Comparison of ENCODE assay signal across 2 cellular contexts in the genomic region with DNA sequence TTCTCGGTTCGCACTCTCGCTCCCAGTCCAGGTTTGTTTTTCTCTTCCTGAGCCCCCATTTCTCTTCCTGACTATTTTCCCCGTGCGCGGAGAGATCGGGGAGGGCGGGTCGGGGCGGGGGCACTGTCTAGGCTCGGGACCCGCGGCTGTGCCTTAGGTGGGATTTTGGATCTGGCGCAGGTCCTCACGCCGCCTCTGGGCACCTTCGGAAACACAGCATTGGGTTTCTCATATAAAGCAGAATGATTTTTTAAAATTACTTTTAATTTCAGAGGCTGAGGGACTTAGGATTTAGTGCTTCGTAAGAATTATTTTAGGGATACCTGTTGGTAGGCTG.
TF ChIP-seq lines count a peak whose summit lies in the region.

No MANE protein-coding gene starts in this region.

TF ChIP-seq in SK-N-SH, 30 proteins besides CTCF, POLR2A, EP300 and RAD21:
- TF ChIP-seq REST (IDR thresholded peaks at IDR 0.05; ENCODE audit: low read depth, low read length) (no peak), FOXM1 (IDR thresholded peaks at IDR 0.05; ENCODE audit: low read depth) (no peak), SMC3 (IDR thresholded peaks at IDR 0.05; ENCODE audit: low read depth, low read length) (no peak), EZH2phosphoT487 (IDR thresholded peaks at IDR 0.05; ENCODE audit: borderline replicate concordance, low read depth) (no peak), MXI1 (IDR thresholded peaks at IDR 0.05; ENCODE audit: low read depth, low read length) (no peak), GATA2 (CRISPR knock-in tag; IDR thresholded peaks at IDR 0.05) (no peak), JUND (IDR thresholded peaks at IDR 0.05) (no peak), FOSL2 (IDR thresholded peaks at IDR 0.05; ENCODE audit: borderline replicate concordance, low read depth) (no peak), RFX5 (IDR thresholded peaks at IDR 0.05; ENCODE audit: low read length) (no peak), YY1 (IDR thresholded peaks at IDR 0.05; ENCODE audit: low read depth) (no peak), IRF3 (IDR thresholded peaks at IDR 0.05; ENCODE audit: low read depth, low read length) (no peak)
- TF ChIP-seq, protein P1, sequence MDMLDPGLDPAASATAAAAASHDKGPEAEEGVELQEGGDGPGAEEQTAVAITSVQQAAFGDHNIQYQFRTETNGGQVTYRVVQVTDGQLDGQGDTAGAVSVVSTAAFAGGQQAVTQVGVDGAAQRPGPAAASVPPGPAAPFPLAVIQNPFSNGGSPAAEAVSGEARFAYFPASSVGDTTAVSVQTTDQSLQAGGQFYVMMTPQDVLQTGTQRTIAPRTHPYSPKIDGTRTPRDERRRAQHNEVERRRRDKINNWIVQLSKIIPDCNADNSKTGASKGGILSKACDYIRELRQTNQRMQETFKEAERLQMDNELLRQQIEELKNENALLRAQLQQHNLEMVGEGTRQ (IDR thresholded peaks at IDR 0.05; ENCODE audit: borderline replicate concordance, low read depth, low read length): no peak
- TF ChIP-seq, protein P2, sequence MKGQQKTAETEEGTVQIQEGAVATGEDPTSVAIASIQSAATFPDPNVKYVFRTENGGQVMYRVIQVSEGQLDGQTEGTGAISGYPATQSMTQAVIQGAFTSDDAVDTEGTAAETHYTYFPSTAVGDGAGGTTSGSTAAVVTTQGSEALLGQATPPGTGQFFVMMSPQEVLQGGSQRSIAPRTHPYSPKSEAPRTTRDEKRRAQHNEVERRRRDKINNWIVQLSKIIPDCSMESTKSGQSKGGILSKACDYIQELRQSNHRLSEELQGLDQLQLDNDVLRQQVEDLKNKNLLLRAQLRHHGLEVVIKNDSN (IDR thresholded peaks at IDR 0.05; ENCODE audit: borderline replicate concordance, low read depth): no peak

TF ChIP-seq in SK-N-SH treated with all-trans-retinoic acid at 6 μM for 48 hours, 23 proteins besides CTCF, POLR2A, EP300 and RAD21 (continued from another document):
- no peak for TF ChIP-seq ARNTL (CRISPR knock-in tag; IDR thresholded peaks at IDR 0.05; ENCODE audit: borderline replicate concordance, low read depth)
- TF ChIP-seq, protein P3, sequence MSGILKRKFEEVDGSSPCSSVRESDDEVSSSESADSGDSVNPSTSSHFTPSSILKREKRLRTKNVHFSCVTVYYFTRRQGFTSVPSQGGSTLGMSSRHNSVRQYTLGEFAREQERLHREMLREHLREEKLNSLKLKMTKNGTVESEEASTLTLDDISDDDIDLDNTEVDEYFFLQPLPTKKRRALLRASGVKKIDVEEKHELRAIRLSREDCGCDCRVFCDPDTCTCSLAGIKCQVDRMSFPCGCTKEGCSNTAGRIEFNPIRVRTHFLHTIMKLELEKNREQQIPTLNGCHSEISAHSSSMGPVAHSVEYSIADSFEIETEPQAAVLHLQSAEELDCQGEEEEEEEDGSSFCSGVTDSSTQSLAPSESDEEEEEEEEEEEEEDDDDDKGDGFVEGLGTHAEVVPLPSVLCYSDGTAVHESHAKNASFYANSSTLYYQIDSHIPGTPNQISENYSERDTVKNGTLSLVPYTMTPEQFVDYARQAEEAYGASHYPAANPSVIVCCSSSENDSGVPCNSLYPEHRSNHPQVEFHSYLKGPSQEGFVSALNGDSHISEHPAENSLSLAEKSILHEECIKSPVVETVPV (CRISPR knock-in tag; IDR thresholded peaks at IDR 0.05): no peak
- no peak for TF ChIP-seq TCF4 (CRISPR knock-in tag; IDR thresholded peaks at IDR 0.05; ENCODE audit: borderline replicate concordance)
- TF ChIP-seq, protein P4, sequence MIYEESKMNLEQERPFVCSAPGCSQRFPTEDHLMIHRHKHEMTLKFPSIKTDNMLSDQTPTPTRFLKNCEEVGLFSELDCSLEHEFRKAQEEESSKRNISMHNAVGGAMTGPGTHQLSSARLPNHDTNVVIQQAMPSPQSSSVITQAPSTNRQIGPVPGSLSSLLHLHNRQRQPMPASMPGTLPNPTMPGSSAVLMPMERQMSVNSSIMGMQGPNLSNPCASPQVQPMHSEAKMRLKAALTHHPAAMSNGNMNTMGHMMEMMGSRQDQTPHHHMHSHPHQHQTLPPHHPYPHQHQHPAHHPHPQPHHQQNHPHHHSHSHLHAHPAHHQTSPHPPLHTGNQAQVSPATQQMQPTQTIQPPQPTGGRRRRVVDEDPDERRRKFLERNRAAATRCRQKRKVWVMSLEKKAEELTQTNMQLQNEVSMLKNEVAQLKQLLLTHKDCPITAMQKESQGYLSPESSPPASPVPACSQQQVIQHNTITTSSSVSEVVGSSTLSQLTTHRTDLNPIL (CRISPR knock-in tag; IDR thresholded peaks at IDR 0.05; ENCODE audit: low read depth): no peak
TF ChIP-seq in SK-N-SH treated with all-trans-retinoic acid at 6 μM for 48 hours: peak in this region for 0.
